ENCODE assay signal across 25 cellular contexts in the genomic region with DNA sequence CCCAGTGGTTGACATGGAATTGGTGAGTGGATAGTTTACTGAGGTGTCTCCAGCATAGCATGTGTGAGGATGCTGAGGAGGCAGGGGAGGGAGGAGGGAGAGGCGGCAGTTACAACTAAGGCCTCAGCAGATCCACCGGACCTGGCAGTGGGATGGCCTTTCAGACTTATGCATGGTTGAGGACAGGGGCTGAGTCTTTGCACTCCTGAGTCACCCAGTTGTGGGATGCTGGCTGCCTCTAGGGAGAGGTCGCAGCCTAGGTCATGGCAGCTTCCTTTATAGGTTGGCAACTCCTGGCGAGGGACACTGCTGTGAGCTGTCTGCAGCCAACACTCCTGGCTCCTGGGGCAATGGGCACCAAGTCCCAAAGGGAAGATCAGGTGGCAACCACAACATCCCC.
"Had no signal": no experiment of that assay in that cellular context is flagged by ENCODE, and none has a peak within 500 bp of the region (broad histone marks: within the 10 kb centered on the region; RNA-seq: fewer than 3 reads in every experiment).

No MANE protein-coding gene starts in this region.

- H3K27ac ChIP-seq: neural progenitor cell, ovary, parathyroid adenoma, psoas muscle, skin epidermis, spleen, stomach, thoracic aorta, thyroid gland, tibial nerve, upper lobe of right lung, uterus had no signal

- H2AFZ ChIP-seq: neural progenitor cell, parathyroid adenoma had no signal

- H3K9me3 ChIP-seq: thyroid gland had no signal

- H3K4me2 ChIP-seq: neural progenitor cell, smooth muscle cell had no signal

- H3K27me3 ChIP-seq: neural progenitor cell, ovary, stomach, thyroid gland, tibial nerve, uterus had no signal

- ATAC-seq: naive thymus-derived CD4-positive, alpha-beta T cell; psoas muscle; right cardiac atrium; sciatic nerve; stimulated activated naive B cell treated with anti-CD40 and anti-IgM and Interleukin-4, amounts not matched to agents 10 μg/mL and 1 μg/mL and 100 μg/mL, for 72 hours; upper lobe of right lung had no signal

- H3K79me2 ChIP-seq: parathyroid adenoma had no signal

- H3K9ac ChIP-seq: neural progenitor cell, parathyroid adenoma had no signal

- DNase-seq: naive thymus-derived CD4-positive, alpha-beta T cell; occipital lobe; ovary; posterior cingulate gyrus; psoas muscle; right cardiac atrium; spleen; stimulated activated CD4-positive, alpha-beta T cell treated with anti-CD3 and anti-CD28 coated beads, Interleukin-12 subunit alpha, Interleukin-12 subunit beta, amount 100 ng/mL, for 4 hours; stimulated activated CD4-positive, alpha-beta T cell treated with anti-CD3 and anti-CD28 coated beads, Interleukin-1b, Interleukin-23, amount 100 ng/mL, for 48 hours; stimulated activated CD4-positive, alpha-beta T cell treated with anti-CD3 and anti-CD28 coated beads, Interleukin-4, amount 100 ng/mL, for 1 hour; stimulated activated CD4-positive, alpha-beta T cell treated with anti-CD3 and anti-CD28 coated beads, Interleukin-4, amount 100 ng/mL, for 4 hours; stimulated activated CD8-positive, alpha-beta memory T cell treated with anti-CD3 and anti-CD28 coated beads, Interleukin-4, amount 100 ng/mL, for 48 hours; stimulated activated naive B cell treated with anti-CD40 and anti-IgM and Interleukin-4, amounts not matched to agents 10 μg/mL and 1 μg/mL and 100 μg/mL, for 72 hours; stimulated activated naive CD4-positive, alpha-beta T cell treated with Interleukin-2 at 50 U/mL for 16 hours; stomach; thyroid gland; upper lobe of right lung; uterus had no signal

- H3K4me1 ChIP-seq: neural progenitor cell, psoas muscle, spleen, stomach, thyroid gland, tibial nerve, upper lobe of right lung, uterus had no signal

- H3K36me3 ChIP-seq: ovary, spleen, stomach, thoracic aorta, thyroid gland, tibial nerve, upper lobe of right lung, uterus had no signal

- H3K4me3 ChIP-seq: neural progenitor cell, ovary, psoas muscle, skin epidermis, smooth muscle cell, spleen, stomach, thoracic aorta, thyroid gland, tibial nerve, upper lobe of right lung, uterus had no signal
